ENCODE assay signal across 13 cellular contexts in the genomic region with DNA sequence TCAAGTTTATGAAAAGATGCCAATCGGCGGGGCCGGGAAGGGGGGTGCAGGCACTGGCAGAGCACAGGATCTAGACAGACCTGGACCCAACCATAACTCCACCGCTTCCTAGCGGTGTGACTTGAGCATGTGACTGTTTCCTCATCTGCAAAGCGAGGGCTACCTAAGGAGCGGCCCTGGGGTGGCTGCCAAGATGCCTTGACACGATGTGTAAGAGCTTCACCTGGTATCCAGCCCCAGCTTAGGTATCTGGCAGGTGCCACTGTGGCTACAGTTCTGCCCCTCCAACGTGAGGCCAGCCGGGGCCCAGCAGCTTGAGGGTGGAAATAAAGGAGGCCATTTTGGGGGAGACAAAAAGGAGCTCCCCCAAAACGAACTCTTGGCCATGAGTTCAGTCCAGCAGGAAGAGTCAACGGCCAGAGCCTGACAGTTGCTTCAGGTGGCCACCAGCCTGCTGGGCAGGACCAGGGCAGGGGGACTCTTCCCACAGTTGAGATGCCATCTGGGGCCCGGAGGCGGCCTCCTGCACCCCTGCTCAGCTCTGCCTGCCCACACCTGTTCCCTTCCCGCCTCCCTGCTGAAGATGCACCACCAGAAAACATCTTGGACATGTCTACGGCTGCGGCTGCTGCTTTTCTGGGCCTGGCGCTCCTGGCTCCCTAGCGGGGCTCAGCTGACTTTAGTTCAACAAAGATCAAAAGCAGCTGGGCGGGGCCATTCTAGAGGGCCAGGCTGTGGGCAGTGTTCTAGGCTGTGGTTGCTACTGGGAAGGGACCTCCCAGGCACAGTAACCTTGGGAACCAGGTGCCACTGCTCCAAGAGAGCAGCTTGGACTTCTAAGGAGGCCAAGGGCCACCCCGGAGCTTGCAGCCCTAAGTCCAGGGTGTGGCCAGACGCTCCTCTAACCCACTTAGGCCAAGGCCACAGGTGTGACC. TPM values are rescaled to one million over a fixed set of nuclear protein-coding genes. Genes with fewer than 3 reads are reported as not detected.
DNase-seq lines count a peak whose midpoint lies in the region; ATAC-seq and TF ChIP-seq lines count a peak whose summit lies in the region.
"Had no signal": no experiment of that assay in that cellular context is flagged by ENCODE, and none has a peak within 500 bp of the region (broad histone marks: within the 10 kb centered on the region; RNA-seq: fewer than 3 reads in every experiment).

No MANE protein-coding gene starts in this region.

- no peak overlapping the region for H3K23ac ChIP-seq in neuronal stem cell (ENCODE audit: low read depth, low read length, poor library complexity)

- no peaks in the 10 kb centered on the region for H3F3A ChIP-seq in SK-N-SH (replicated peaks; ENCODE audit: insufficient read depth)

- no peak overlapping the region for H2AFZ ChIP-seq in SK-N-SH (ENCODE audit: low read depth)
- no peak overlapping the region for H2AFZ ChIP-seq in neuronal stem cell (ENCODE audit: low read length)

- no peak overlapping the region for H4K91ac ChIP-seq in neuronal stem cell (ENCODE audit: low read depth, low read length, poor library complexity)

- H4K8ac ChIP-seq in neuronal stem cell (ENCODE audit: low read depth, low read length) = no peak overlapping the region

- no peak overlapping the region for H3K14ac ChIP-seq in neuronal stem cell (ENCODE audit: low read length)

- no peak overlapping the region for H3K4me2 ChIP-seq in SK-N-SH
- no peak overlapping the region for H3K4me2 ChIP-seq in neuronal stem cell (ENCODE audit: insufficient read depth, low read length, poor library complexity, severe bottlenecking)
- H3K4me2 ChIP-seq: smooth muscle cell had no signal

- H2AK5ac ChIP-seq in neuronal stem cell (ENCODE audit: low read depth, low read length) = peak overlapping the region; percentile 36

- H3K4me3 ChIP-seq in SK-N-SH (ENCODE audit: low read depth in 2 of 2, low read length in 1 of 2) = no peak overlapping the region
- no peak overlapping the region for H3K4me3 ChIP-seq in cardiac muscle cell
- no peak overlapping the region for H3K4me3 ChIP-seq in neuronal stem cell (ENCODE audit: low read length in 2 of 2)
- no peak overlapping the region for H3K4me3 ChIP-seq in vagina
- H3K4me3 ChIP-seq: smooth muscle cell had no signal

- TF ChIP-seq EP300 in SK-N-SH (IDR thresholded peaks at IDR 0.05; ENCODE audit: borderline replicate concordance in 1 of 2, low read depth in 1 of 2, low read length in 1 of 2) = no peak

- POLR2A ChIA-PET in SK-N-SH (lab: Yijun Ruan, JAX) = interaction anchor here (2.5 kb wide), 1 partner anchor 82 kb away, joined by 5 read pairs; no protein-coding TSS in a partner anchor

- CTCF ChIA-PET in SK-N-SH (lab: Yijun Ruan, JAX) = interaction anchor here (0.6 to 4.9 kb wide), 8 partner anchors 7 to 196 kb away, joined by 3 to 39 read pairs (median 10); no protein-coding TSS in a partner anchor

- H4K20me1 ChIP-seq in SK-N-SH (ENCODE audit: insufficient read depth) = peaks cover 6% of the 10 kb centered on the region; the same call in 1 of the 2 replicates

- H2BK120ac ChIP-seq in neuronal stem cell (ENCODE audit: low read depth, low read length) = no peak overlapping the region

- intact Hi-C loops in vagina (cut with DNase I) = no loop called here

- H3K79me2 ChIP-seq in SK-N-SH (ENCODE audit: insufficient read depth) = peaks cover 13% of the 10 kb centered on the region

- peaks cover 55 to 88% of the 10 kb centered on the region in 2 experiments for H3K4me1 ChIP-seq in SK-N-SH (ENCODE audit: control insufficient read depth in 1 of 2, insufficient read depth in 2 of 2, low read depth in 1 of 2, low read length in 1 of 2)
- peaks cover 74% of the 10 kb centered on the region for H3K4me1 ChIP-seq in cardiac muscle cell (ENCODE audit: low read depth)
- H3K4me1 ChIP-seq in neuronal stem cell (ENCODE audit: control insufficient read depth in 2 of 2, insufficient read depth in 1 of 2, low read depth in 1 of 2, low read length in 2 of 2) = peaks cover 54 to 58% of the 10 kb centered on the region in 2 donors
- peaks cover 86% of the 10 kb centered on the region for H3K4me1 ChIP-seq in vagina

- WGBS in SK-N-SH (ENCODE audit: low lambda C conversion rate) = 93% methylated on average over 10 of the region's 22 CpGs
- WGBS in neuronal stem cell (ENCODE audit: extremely low coverage in 2 of 2, insufficient read length in 2 of 2, insufficient replicate concordance in 1 of 2), 2 donors = no CpG with 5 or more reads among the region's 22 CpGs

- DNase-seq in SK-N-SH (no peak), cardiac muscle cell (ENCODE audit: low read depth in 1 of 2, low spot score in 1 of 2) (no peak), neuronal stem cell (ENCODE audit: low spot score) (no peak), vagina (ENCODE audit: extremely low spot score in 2 of 2) (no peak), NCI-H82 treated with DMSO at 0.1 percent for 48 hours (lab: John Stamatoyannopoulos, UW; ENCODE audit: unreplicated experiment) (no peak), NCI-H82 (lab: John Stamatoyannopoulos, UW) (no peak)
- DNase-seq in activated naive CD4-positive, alpha-beta T cell treated with anti-CD3 and anti-CD28 coated beads, Interleukin-2, amount 50 U/mL, for 16 hours = no peak
- DNase-seq: activated CD4-positive, alpha-beta T cell treated with anti-CD3 and anti-CD28 coated beads, Interleukin-2, amount 10 ng/mL, durations not matched to agents 7 days and 5 days; activated naive CD4-positive, alpha-beta T cell; mesendoderm; NCI-H774 had no signal

- H3K9me2 ChIP-seq in SK-N-SH = no peaks in the 10 kb centered on the region

- H3K36me3 ChIP-seq in SK-N-SH (replicated peaks in 1 of 2; ENCODE audit: control insufficient read depth in 1 of 2, insufficient read depth in 2 of 2, low read length in 1 of 2) = no peaks in the 10 kb centered on the region
- no peaks in the 10 kb centered on the region for H3K36me3 ChIP-seq in cardiac muscle cell
- H3K36me3 ChIP-seq in neuronal stem cell (replicated peaks in 1 of 2; ENCODE audit: control insufficient read depth in 2 of 2, insufficient read depth in 2 of 2, low read length in 2 of 2) = peaks cover 0 to 3% of the 10 kb centered on the region in 2 donors
- H3K36me3 ChIP-seq in vagina = no peaks in the 10 kb centered on the region

- H2BK15ac ChIP-seq in neuronal stem cell (ENCODE audit: low read length) = peak overlapping the region; percentile 56

- H3K9me3 ChIP-seq in SK-N-SH (no peaks in the 10 kb centered on the region), cardiac muscle cell (ENCODE audit: low read depth) (no peaks in the 10 kb centered on the region), neuronal stem cell (replicated peaks in 1 of 2; ENCODE audit: control insufficient read depth in 2 of 2, insufficient read depth in 1 of 2, low read depth in 1 of 2, low read length in 2 of 2) (peaks cover 0 to 2% of the 10 kb centered on the region in 2 donors), vagina (no peaks in the 10 kb centered on the region)

- TF ChIP-seq CTCF in SK-N-SH (IDR thresholded peaks at IDR 0.05) (no peak), cardiac muscle cell (IDR thresholded peaks at IDR 0.05; ENCODE audit: low read depth, low read length) (no peak), vagina (IDR thresholded peaks at IDR 0.05) (no peak)

- no peak overlapping the region for H3K18ac ChIP-seq in neuronal stem cell (ENCODE audit: low read length)

- H2BK12ac ChIP-seq in neuronal stem cell (ENCODE audit: low read length) = no peak overlapping the region

- no peak for TF ChIP-seq POLR2A in vagina (IDR thresholded peaks at IDR 0.05)

- H3K9ac ChIP-seq in SK-N-SH = no peak overlapping the region
- peak overlapping the region; percentile 3 for H3K9ac ChIP-seq in neuronal stem cell (ENCODE audit: low read depth, low read length, poor library complexity)

- H2BK5ac ChIP-seq in neuronal stem cell (ENCODE audit: low read length) = no peak overlapping the region

- TF ChIP-seq RAD21 in SK-N-SH (IDR thresholded peaks at IDR 0.05; ENCODE audit: low read length) = no peak

- no peak for ATAC-seq in SK-N-SH treated with all-trans-retinoic acid at 6 μM for 48 hours

- no peak overlapping the region for H3K4ac ChIP-seq in neuronal stem cell (ENCODE audit: low read length)

- peaks cover 10% of the 10 kb centered on the region for H3K79me1 ChIP-seq in neuronal stem cell (ENCODE audit: low read depth, low read length)

- H3K27ac ChIP-seq in SK-N-SH (ENCODE audit: low read depth in 2 of 2, low read length in 1 of 2) (peak overlapping the region; percentile 47 to 93; a peak in 3 of 4 replicates), cardiac muscle cell (peak overlapping the region; percentile 90), neuronal stem cell (replicated peaks; ENCODE audit: low read length) (no peak overlapping the region), vagina (peak overlapping the region; percentile 98)

- no peaks in the 10 kb centered on the region for H3K27me3 ChIP-seq in SK-N-SH (ENCODE audit: insufficient read depth)
- H3K27me3 ChIP-seq in cardiac muscle cell = no peaks in the 10 kb centered on the region
- H3K27me3 ChIP-seq in neuronal stem cell (ENCODE audit: control insufficient read depth in 3 of 3, insufficient read depth in 3 of 3, low read depth in 1 of 3, low read length in 3 of 3) = no peaks in the 10 kb centered on the region
- H3K27me3 ChIP-seq in vagina = no peaks in the 10 kb centered on the region

TF ChIP-seq in SK-N-SH, 30 proteins besides CTCF, POLR2A, EP300 and RAD21 (continues in another document):
- TF ChIP-seq, protein P1, sequence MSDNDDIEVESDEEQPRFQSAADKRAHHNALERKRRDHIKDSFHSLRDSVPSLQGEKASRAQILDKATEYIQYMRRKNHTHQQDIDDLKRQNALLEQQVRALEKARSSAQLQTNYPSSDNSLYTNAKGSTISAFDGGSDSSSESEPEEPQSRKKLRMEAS (IDR thresholded peaks at IDR 0.05; ENCODE audit: low read depth) = no peak

TF ChIP-seq in SK-N-SH treated with all-trans-retinoic acid at 6 μM for 48 hours, 23 proteins besides CTCF, POLR2A, EP300 and RAD21:
- TF ChIP-seq SNAI2 (CRISPR knock-in tag; IDR thresholded peaks at IDR 0.05) = no peak
- TF ChIP-seq ZNF565 (CRISPR knock-in tag; conservative IDR thresholded peaks at IDR 0.05; ENCODE audit: low read depth) = no peak
TF ChIP-seq in SK-N-SH treated with all-trans-retinoic acid at 6 μM for 48 hours: peak in this region for 0.

RNA-seq across cellular contexts. Expression of gene MTSS2, which starts 3.4 kb away (rescaled TPM):
- 41.3 and 54.1 TPM in 2 replicates for polyA plus RNA-seq in SK-N-SH (2012; rRNA removed)
- 25.3 and 37.7 TPM in 2 replicates for polyA plus RNA-seq in SK-N-SH (2012; cell fraction: cytosol; rRNA removed)
- polyA plus RNA-seq in SK-N-SH (2012; cell fraction: nucleus; rRNA removed) = 114 and 150 TPM in 2 replicates
- 47.2 and 82.3 TPM in 2 replicates for total RNA-seq in cardiac muscle cell
- 12.4 and 22.7 TPM in 2 replicates for polyA plus RNA-seq in cardiac muscle cell
- 45.9 TPM for polyA plus RNA-seq in neuronal stem cell (2013, experiment 1 of 2)
- 48.5 TPM for polyA plus RNA-seq in neuronal stem cell (2013, experiment 2 of 2)
- total RNA-seq in vagina = 102 TPM

RNA-seq across cellular contexts. Expression of gene IL34, which starts 42.9 kb away (rescaled TPM):
- 0.18 and 0.19 TPM in 2 replicates for polyA plus RNA-seq in SK-N-SH (2012; rRNA removed)
- 0.17 and 0.26 TPM in 2 replicates for polyA plus RNA-seq in SK-N-SH (2012; cell fraction: cytosol; rRNA removed)
- 0.27 and 0.36 TPM in 2 replicates for polyA plus RNA-seq in SK-N-SH (2012; cell fraction: nucleus; rRNA removed)
- total RNA-seq in cardiac muscle cell = not detected in 2 replicates
- polyA plus RNA-seq in cardiac muscle cell = 0.10 TPM in 1 of 2 replicates, not detected in the other
- not detected for polyA plus RNA-seq in neuronal stem cell (2013, experiment 1 of 2)
- polyA plus RNA-seq in neuronal stem cell (2013, experiment 2 of 2) = 0.03 TPM
- total RNA-seq in vagina = 6.1 TPM
- total RNA-seq: activated CD4-positive, alpha-beta T cell treated with anti-CD3 and anti-CD28 coated beads, Interleukin-2, amount 10 ng/mL, durations not matched to agents 7 days and 5 days; smooth muscle cell had no signal
